ENCODE assay signal across 13 cellular contexts in the genomic region with DNA sequence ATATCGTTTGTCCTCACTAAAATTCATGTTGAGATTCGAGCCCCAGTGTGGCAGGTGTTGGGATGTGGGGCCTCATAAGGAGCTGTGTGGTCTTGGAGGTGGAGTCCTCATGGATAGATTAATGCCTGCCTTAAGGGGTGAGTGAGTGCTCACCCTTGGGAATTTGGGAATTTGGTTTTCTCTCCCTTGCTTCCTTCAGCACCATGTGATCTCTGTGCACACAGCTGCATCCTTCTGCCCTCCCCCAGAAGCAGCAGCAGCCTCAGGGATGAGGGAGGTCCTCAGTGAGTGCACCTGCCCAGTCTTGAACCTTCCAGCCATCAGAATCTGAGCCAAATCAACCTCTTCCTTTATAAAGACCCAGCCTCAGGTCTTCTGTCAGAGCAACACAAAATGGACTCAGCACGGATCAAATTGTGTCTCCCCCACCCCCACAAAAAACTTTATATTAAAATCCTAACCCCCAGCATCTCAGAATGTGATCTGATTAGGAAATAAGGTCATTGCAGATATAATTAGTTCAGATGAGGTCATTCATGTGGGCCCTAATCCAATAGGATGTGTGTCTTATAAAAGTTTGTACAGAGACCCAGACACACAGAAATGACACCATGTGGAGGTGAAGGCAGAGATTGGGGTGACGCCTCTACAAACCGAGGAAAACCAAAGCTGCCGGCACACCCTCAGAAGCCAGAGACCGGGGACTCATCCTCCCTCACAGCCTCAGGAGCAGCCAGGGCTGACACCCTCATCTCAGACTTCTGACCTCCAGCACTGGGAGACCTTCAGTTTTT. TPM values are rescaled to one million over a fixed set of nuclear protein-coding genes. Genes with fewer than 3 reads are reported as not detected.
DNase-seq lines count a peak whose midpoint lies in the region; ATAC-seq, FAIRE-seq and TF ChIP-seq lines count a peak whose summit lies in the region.
"Had no signal": no experiment of that assay in that cellular context is flagged by ENCODE, and none has a peak within 500 bp of the region (broad histone marks: within the 10 kb centered on the region; RNA-seq: fewer than 3 reads in every experiment).

No MANE protein-coding gene starts in this region.

- BruUV-seq in PC-3 (replicated peaks; lab: Mats Ljungman, UMichigan): TSS peak; percentile 7

- H3K4ac ChIP-seq in H1 (replicated peaks; ENCODE audit: insufficient read length, low read depth, low read length): no peak overlapping the region

- H3K4me2 ChIP-seq in PC-3 (ENCODE audit: low read length): no peak overlapping the region
- no peak overlapping the region; a peak in 1 of 4 replicates for H3K4me2 ChIP-seq in H1 (ENCODE audit: insufficient read depth in 1 of 2, low read depth in 2 of 2, low read length in 2 of 2)

- H4K5ac ChIP-seq in H1 (ENCODE audit: insufficient read length, low read depth, low read length): no peak overlapping the region

- H2AFZ ChIP-seq in PC-3 (ENCODE audit: low read length) (no peak overlapping the region), H1 (ENCODE audit: low read length) (no peak overlapping the region)

- no peaks in the 10 kb centered on the region; the same call in 1 of the 2 replicates for H3K79me1 ChIP-seq in H1 (ENCODE audit: low read depth, low read length)

- 92% methylated on average over 7 of the region's 7 CpGs; no CpG with 5 or more reads in 1 of the 2 experiments for WGBS in H1 (ENCODE audit: extremely low coverage in 1 of 2, insufficient coverage in 1 of 2, insufficient read length in 1 of 2, insufficient replicate concordance in 2 of 2, low coverage in 1 of 2, low lambda C conversion rate in 2 of 2, missing lambda C conversion rate in 1 of 2), 2 experiments

- H3K27ac Mint-ChIP-seq in stimulated activated naive CD8-positive, alpha-beta T cell treated with anti-CD3 and anti-CD28 coated beads, Interleukin-15, amount 100 ng/mL, for 72 hours: no peak overlapping the region
- H3K27ac Mint-ChIP-seq: activated B cell treated with CpG ODN at 0.5 μM for 24 hours had no signal

- DNase-seq in cardiac muscle cell (ENCODE audit: low read depth in 1 of 2, low spot score in 1 of 2): no peak
- DNase-seq in cardiac septum (ENCODE audit: low spot score): no peak
- no peak for DNase-seq in PC-3
- DNase-seq in H1 (ENCODE audit: low read depth in 1 of 2, low spot score in 2 of 2): no peak
- DNase-seq in stimulated activated naive CD8-positive, alpha-beta T cell treated with anti-CD3 and anti-CD28 coated beads, Interleukin-15, amount 100 ng/mL, for 72 hours: no peak
- no peak for DNase-seq in NCI-H1694 (lab: John Stamatoyannopoulos, UW)
- DNase-seq in coronary artery (ENCODE audit: low spot score): no peak
- no peak for DNase-seq in nucleus accumbens (lab: John Stamatoyannopoulos, UW)
- DNase-seq: activated B cell treated with CpG ODN at 0.5 μM for 24 hours, aorta, DMS79 treated with DMSO at 0.1 percent for 48 hours, left ventricle myocardium superior, OCI-M1 had no signal

- H3K4me1 ChIP-seq in cardiac muscle cell (ENCODE audit: low read depth) (no peaks in the 10 kb centered on the region), PC-3 (ENCODE audit: insufficient read depth, low read length) (peaks cover 10% of the 10 kb centered on the region; the same call in 1 of the 2 replicates), H1 (replicated peaks in 1 of 4; ENCODE audit: control insufficient read depth in 3 of 4, insufficient read depth in 4 of 4, low read length in 3 of 4) (peaks cover 0 to 1% (median 0%) of the 10 kb centered on the region in 4 experiments; a peak in 1 of 7 replicates)

- H3K18ac ChIP-seq in H1 (ENCODE audit: extremely low read depth, low read length): no peak overlapping the region

- H3K79me2 ChIP-seq in PC-3 (ENCODE audit: low read length) (no peaks in the 10 kb centered on the region), H1 (ENCODE audit: control insufficient read depth in 1 of 2, insufficient read depth in 2 of 2, low read length in 2 of 2) (no peaks in the 10 kb centered on the region)

- no peaks in the 10 kb centered on the region for H3K27me3 Mint-ChIP-seq in stimulated activated naive CD8-positive, alpha-beta T cell treated with anti-CD3 and anti-CD28 coated beads, Interleukin-15, amount 100 ng/mL, for 72 hours

- POLR2A ChIA-PET in PC-3 (lab: Charles Lee; ENCODE audit: unreplicated experiment): no interaction called here
- POLR2A ChIA-PET in H1 (lab: Charles Lee; ENCODE audit: partially characterized antibody): interaction anchor here (0.8 to 4.5 kb wide), 11 partner anchors 8 to 132 kb away, joined by 3 to 51 read pairs (median 6); a partner anchor contains a TSS

- no peak overlapping the region for H3K23ac ChIP-seq in H1 (ENCODE audit: insufficient read length)

- intact Hi-C loops in cardiac septum (cut with DNase I): no loop called here
- intact Hi-C loops in PC-3 (cut with micrococcal nuclease): no loop called here

- H3K23me2 ChIP-seq in H1 (ENCODE audit: low read depth, low read length): peaks cover 2% of the 10 kb centered on the region; the same call in 1 of the 2 replicates

- H3K27me3 ChIP-seq in cardiac muscle cell (no peaks in the 10 kb centered on the region), PC-3 (ENCODE audit: low read length) (no peaks in the 10 kb centered on the region), H1 (replicated peaks in 1 of 4; ENCODE audit: control insufficient read depth in 3 of 4, extremely low read depth in 1 of 4, insufficient read depth in 3 of 4, low read length in 3 of 4) (no peaks in the 10 kb centered on the region; a peak in 1 of 7 replicates)

- TF ChIP-seq POLR2A in H1 (IDR thresholded peaks at IDR 0.05; ENCODE audit: control extremely low read depth in 1 of 2, low read depth in 2 of 2, low read length in 2 of 2): no peak

- peak overlapping the region; percentile 43 for H3K27ac ChIP-seq in cardiac muscle cell
- no peak overlapping the region for H3K27ac ChIP-seq in PC-3 (ENCODE audit: low read length)
- no peak overlapping the region for H3K27ac ChIP-seq in H1 (ENCODE audit: low read depth, low read length)
- H3K27ac ChIP-seq in coronary artery: no peak overlapping the region

- H3K4me3 ChIP-seq in cardiac muscle cell: no peak overlapping the region
- no peak overlapping the region for H3K4me3 ChIP-seq in PC-3 (ENCODE audit: low read length)
- no peak overlapping the region for H3K4me3 ChIP-seq in H1 (ENCODE audit: extremely low read depth in 1 of 4, insufficient read depth in 2 of 4, low read depth in 3 of 4, low read length in 4 of 4)
- H3K4me3 ChIP-seq in coronary artery: no peak overlapping the region

- H2BK20ac ChIP-seq in H1 (ENCODE audit: low read length): no peak overlapping the region

- no peak overlapping the region for H2BK5ac ChIP-seq in H1 (ENCODE audit: low read depth, low read length)

- TF ChIP-seq CTCF in cardiac muscle cell (IDR thresholded peaks at IDR 0.05; ENCODE audit: low read depth, low read length): no peak
- TF ChIP-seq CTCF in PC-3 (conservative IDR thresholded peaks at IDR 0.05; ENCODE audit: low read depth, low read length): no peak
- TF ChIP-seq CTCF in H1 (IDR thresholded peaks at IDR 0.05; ENCODE audit: control extremely low read depth in 1 of 3, insufficient read depth in 1 of 3, low read depth in 1 of 3, low read length in 3 of 3): no peak
- no peak for TF ChIP-seq CTCF in coronary artery (IDR thresholded peaks at IDR 0.05)

- no peak overlapping the region for H2BK120ac ChIP-seq in H1 (replicated peaks; ENCODE audit: low read depth, low read length)

- H4K8ac ChIP-seq in H1 (ENCODE audit: extremely low read depth, insufficient read depth, low read length): 0 out of 2 replicates have a peak overlapping the region, but pooled peaks have one; percentile 31

- CTCF ChIA-PET in PC-3 (lab: Charles Lee): no interaction called here
- CTCF ChIA-PET in H1 (lab: Charles Lee; ENCODE audit: partially characterized antibody): interaction anchor here (0.6 to 3.4 kb wide), 7 partner anchors 8 to 175 kb away, joined by 3 to 18 read pairs (median 3); a partner anchor contains a TSS

- peak; percentile 29 for ATAC-seq in PC-3
- ATAC-seq in stimulated activated naive CD8-positive, alpha-beta T cell treated with anti-CD3 and anti-CD28 coated beads, Interleukin-15, amount 100 ng/mL, for 72 hours: no peak

- H3K9ac ChIP-seq in PC-3 (ENCODE audit: low read length) (no peak overlapping the region), H1 (replicated peaks in 1 of 4; ENCODE audit: extremely low read depth in 1 of 4, low read depth in 3 of 4, low read length in 3 of 4) (no peak overlapping the region)

- H4K91ac ChIP-seq in H1 (replicated peaks; ENCODE audit: insufficient read length, low read length): no peak overlapping the region

- peaks cover 9% of the 10 kb centered on the region for H3K36me3 ChIP-seq in cardiac muscle cell
- no peaks in the 10 kb centered on the region for H3K36me3 ChIP-seq in PC-3 (ENCODE audit: low read depth, low read length)
- peaks cover 0 to 29% (median 11%) of the 10 kb centered on the region in 4 experiments; a peak in 6 of 8 replicates for H3K36me3 ChIP-seq in H1 (ENCODE audit: control insufficient read depth in 2 of 4, insufficient read depth in 4 of 4, low read length in 3 of 4)

- H3K9me3 ChIP-seq in cardiac muscle cell (ENCODE audit: low read depth) (no peaks in the 10 kb centered on the region), PC-3 (ENCODE audit: low read length) (no peaks in the 10 kb centered on the region), H1 (ENCODE audit: insufficient read depth in 2 of 2, low read depth in 1 of 2, low read length in 1 of 2) (no peaks in the 10 kb centered on the region)

- no peak overlapping the region for H2AK5ac ChIP-seq in H1 (ENCODE audit: low read depth, low read length)

- no peaks in the 10 kb centered on the region for H3K9me2 ChIP-seq in PC-3 (replicated peaks; ENCODE audit: low read length)

- peaks cover 30% of the 10 kb centered on the region for H3K4me1 Mint-ChIP-seq in stimulated activated naive CD8-positive, alpha-beta T cell treated with anti-CD3 and anti-CD28 coated beads, Interleukin-15, amount 100 ng/mL, for 72 hours

- no peaks in the 10 kb centered on the region for H3F3A ChIP-seq in PC-3 (ENCODE audit: low read length, unreplicated experiment)

- TF ChIP-seq RAD21 in H1 (IDR thresholded peaks at IDR 0.05 in 1 of 2, conservative IDR thresholded peaks at IDR 0.05 in 1 of 2; ENCODE audit: low read depth in 2 of 2, low read length in 2 of 2): no peak

- H3K56ac ChIP-seq in H1 (replicated peaks; ENCODE audit: insufficient read length, low read depth, low read length): no peak overlapping the region

- H3K4me3 Mint-ChIP-seq in stimulated activated naive CD8-positive, alpha-beta T cell treated with anti-CD3 and anti-CD28 coated beads, Interleukin-15, amount 100 ng/mL, for 72 hours: peak overlapping the region; percentile 82 to 94
- H3K4me3 Mint-ChIP-seq: activated B cell treated with CpG ODN at 0.5 μM for 24 hours had no signal

- FAIRE-seq in H1 (lab: Jason Lieb, UNC): no peak

- H3K9me3 Mint-ChIP-seq in stimulated activated naive CD8-positive, alpha-beta T cell treated with anti-CD3 and anti-CD28 coated beads, Interleukin-15, amount 100 ng/mL, for 72 hours: no peaks in the 10 kb centered on the region
- H3K9me3 Mint-ChIP-seq: activated B cell treated with CpG ODN at 0.5 μM for 24 hours had no signal

- TF ChIP-seq EP300 in H1 (IDR thresholded peaks at IDR 0.05; ENCODE audit: borderline replicate concordance in 1 of 2, low read depth in 2 of 2, low read length in 2 of 2): no peak

- no peak overlapping the region for H2BK12ac ChIP-seq in H1 (ENCODE audit: low read depth, low read length)

- no peak overlapping the region for H3K14ac ChIP-seq in H1 (ENCODE audit: insufficient read length)

- no peaks in the 10 kb centered on the region for H4K20me1 ChIP-seq in PC-3 (ENCODE audit: low read length)
- H4K20me1 ChIP-seq in H1 (replicated peaks in 1 of 2; ENCODE audit: control insufficient read depth in 1 of 2, insufficient read depth in 2 of 2, low read length in 2 of 2): peaks cover 5% of the 10 kb centered on the region in 2 experiments

- H2BK15ac ChIP-seq in H1 (ENCODE audit: low read length): no peak overlapping the region

RNA-seq across cellular contexts. Expression of a gene that starts 12.9 kb away (rescaled TPM):
- total RNA-seq in cardiac muscle cell (179 and 211 TPM in 2 replicates), cardiac septum (46.4 TPM), PC-3 (2014; rRNA removed) (50.5 and 58.6 TPM in 2 replicates)
- polyA plus RNA-seq in cardiac muscle cell (103 and 138 TPM in 2 replicates), H1 (2011; rRNA removed) (43.7 and 62.5 TPM in 2 replicates)
- 67.7 and 71.4 TPM in 2 replicates for total RNA-seq in H1 (2021; fragmentation: NEBNext Ultra II Directional; extraction: Animal tissue kit (Norgen Biotek cat#: 25700))
- 59.5 TPM for polyA plus RNA-seq in H1 (2011; cell fraction: cytosol; rRNA removed)
- 225 TPM for polyA plus RNA-seq in H1 (2011; cell fraction: nucleus; rRNA removed)
- polyA plus RNA-seq in H1 (2012, experiment 1 of 2): 64.0 to 76.5 TPM (median 71.8 TPM) in 4 replicates
- 35.7 TPM for polyA plus RNA-seq in H1 (2012, experiment 2 of 2)
- 44.2 TPM for polyA plus RNA-seq in H1 (2013, experiment 1 of 2)
- 37.5 TPM for polyA plus RNA-seq in H1 (2013, experiment 2 of 2)
- polyA minus RNA-seq in H1 (2011; rRNA and poly(A)+ RNA removed): 53.7 and 70.7 TPM in 2 replicates
- 28.7 TPM for polyA minus RNA-seq in H1 (2011; cell fraction: cytosol; rRNA and poly(A)+ RNA removed)
- 65.5 TPM for polyA minus RNA-seq in H1 (2011; cell fraction: nucleus; rRNA and poly(A)+ RNA removed)

RNA-seq across cellular contexts. Expression of a gene that starts 26.7 kb away (rescaled TPM):
- total RNA-seq in cardiac muscle cell: 0.56 and 1.7 TPM in 2 replicates
- polyA plus RNA-seq in cardiac muscle cell: 0.61 and 1.5 TPM in 2 replicates
- 0.32 TPM for total RNA-seq in cardiac septum
- total RNA-seq in PC-3 (2014; rRNA removed): 1.4 and 2.2 TPM in 2 replicates
- 0.89 and 1.0 TPM in 2 replicates for total RNA-seq in H1 (2021; fragmentation: NEBNext Ultra II Directional; extraction: Animal tissue kit (Norgen Biotek cat#: 25700))
- polyA plus RNA-seq in H1 (2011; rRNA removed): 0.45 and 0.61 TPM in 2 replicates
- polyA plus RNA-seq in H1 (2011; cell fraction: cytosol; rRNA removed): 0.28 TPM
- polyA plus RNA-seq in H1 (2011; cell fraction: nucleus; rRNA removed): 1.3 TPM
- polyA plus RNA-seq in H1 (2012, experiment 1 of 2): 0.66 to 0.84 TPM (median 0.73 TPM) in 4 replicates
- 0.68 TPM for polyA plus RNA-seq in H1 (2012, experiment 2 of 2)
- polyA plus RNA-seq in H1 (2013, experiment 1 of 2): 0.39 TPM
- polyA plus RNA-seq in H1 (2013, experiment 2 of 2): 0.44 TPM
- polyA minus RNA-seq in H1 (2011; rRNA and poly(A)+ RNA removed): 0.68 and 1.9 TPM in 2 replicates
- polyA minus RNA-seq in H1 (2011; cell fraction: cytosol; rRNA and poly(A)+ RNA removed): 0.37 TPM
- 0.80 TPM for polyA minus RNA-seq in H1 (2011; cell fraction: nucleus; rRNA and poly(A)+ RNA removed)

RNA-seq across cellular contexts. Expression of a gene that starts 29.6 kb away (rescaled TPM):
- 3.0 and 7.4 TPM in 2 replicates for total RNA-seq in cardiac muscle cell
- 1.1 and 2.2 TPM in 2 replicates for polyA plus RNA-seq in cardiac muscle cell
- total RNA-seq in cardiac septum: 3.0 TPM
- 4.8 and 8.3 TPM in 2 replicates for total RNA-seq in PC-3 (2014; rRNA removed)
- total RNA-seq in H1 (2021; fragmentation: NEBNext Ultra II Directional; extraction: Animal tissue kit (Norgen Biotek cat#: 25700)): 12.4 and 13.6 TPM in 2 replicates
- 2.7 and 7.3 TPM in 2 replicates for polyA plus RNA-seq in H1 (2011; rRNA removed)
- polyA plus RNA-seq in H1 (2011; cell fraction: cytosol; rRNA removed): 3.4 TPM
- 11.6 TPM for polyA plus RNA-seq in H1 (2011; cell fraction: nucleus; rRNA removed)
- polyA plus RNA-seq in H1 (2012, experiment 1 of 2): 6.8 to 10.4 TPM (median 9.6 TPM) in 4 replicates
- 4.1 TPM for polyA plus RNA-seq in H1 (2012, experiment 2 of 2)
- polyA plus RNA-seq in H1 (2013, experiment 1 of 2): 10.0 TPM
- 8.2 TPM for polyA plus RNA-seq in H1 (2013, experiment 2 of 2)
- polyA minus RNA-seq in H1 (2011; rRNA and poly(A)+ RNA removed): 0.90 and 1.2 TPM in 2 replicates
- polyA minus RNA-seq in H1 (2011; cell fraction: cytosol; rRNA and poly(A)+ RNA removed): 5.9 TPM
- 5.9 TPM for polyA minus RNA-seq in H1 (2011; cell fraction: nucleus; rRNA and poly(A)+ RNA removed)

RNA-seq across cellular contexts. Expression of a gene that starts 36.3 kb away (rescaled TPM):
- 24.2 and 36.5 TPM in 2 replicates for total RNA-seq in cardiac muscle cell
- polyA plus RNA-seq in cardiac muscle cell: 36.3 and 38.6 TPM in 2 replicates
- total RNA-seq in cardiac septum: 17.5 TPM
- 33.2 and 46.7 TPM in 2 replicates for total RNA-seq in PC-3 (2014; rRNA removed)
- total RNA-seq in H1 (2021; fragmentation: NEBNext Ultra II Directional; extraction: Animal tissue kit (Norgen Biotek cat#: 25700)): 61.9 and 64.9 TPM in 2 replicates
- polyA plus RNA-seq in H1 (2011; rRNA removed): 36.9 and 46.4 TPM in 2 replicates
- polyA plus RNA-seq in H1 (2011; cell fraction: cytosol; rRNA removed): 44.2 TPM
- polyA plus RNA-seq in H1 (2011; cell fraction: nucleus; rRNA removed): 30.1 TPM
- 25.4 to 44.2 TPM (median 41.0 TPM) in 4 replicates for polyA plus RNA-seq in H1 (2012, experiment 1 of 2)
- 36.9 TPM for polyA plus RNA-seq in H1 (2012, experiment 2 of 2)
- 18.6 TPM for polyA plus RNA-seq in H1 (2013, experiment 1 of 2)
- polyA plus RNA-seq in H1 (2013, experiment 2 of 2): 17.3 TPM
- 11.5 and 19.1 TPM in 2 replicates for polyA minus RNA-seq in H1 (2011; rRNA and poly(A)+ RNA removed)
- polyA minus RNA-seq in H1 (2011; cell fraction: cytosol; rRNA and poly(A)+ RNA removed): 24.4 TPM
- 18.2 TPM for polyA minus RNA-seq in H1 (2011; cell fraction: nucleus; rRNA and poly(A)+ RNA removed)
